In genomic region chr5:111553889-111554288, GRCh38 we compare ENCODE assay signal across 2 cellular contexts.
A peak's percentile ranks its signal among the peaks of the same experiment; 100 is the strongest.
TF ChIP-seq lines count a peak whose summit lies in the region.

No MANE protein-coding gene starts in this region.

TF ChIP-seq in K562, 482 proteins besides CTCF, POLR2A, EP300 and RAD21:
- TF ChIP-seq CREM (IDR thresholded peaks at IDR 0.05; ENCODE audit: low read depth) (no peak), WHSC1 (IDR thresholded peaks at IDR 0.05; ENCODE audit: low read length) (no peak), SIN3B (IDR thresholded peaks at IDR 0.05; ENCODE audit: low read depth) (no peak), TAF7 (tag; IDR thresholded peaks at IDR 0.05) (no peak), POLR2AphosphoS5 (IDR thresholded peaks at IDR 0.05; ENCODE audit: control insufficient read depth, insufficient read depth, low read depth, low read length) (no peak), MLLT1 (IDR thresholded peaks at IDR 0.05) (no peak), TCFL5 (CRISPR knock-in tag; conservative IDR thresholded peaks at IDR 0.05) (no peak), CBX8 (IDR thresholded peaks at IDR 0.05; ENCODE audit: borderline replicate concordance, extremely low read depth, low read depth, low read length, poor library complexity, severe bottlenecking) (no peak), CEBPG (CRISPR knock-in tag; IDR thresholded peaks at IDR 0.05) (no peak), CEBPG (tag; conservative IDR thresholded peaks at IDR 0.05 in 1 of 2, IDR thresholded peaks at IDR 0.05 in 1 of 2) (peak in 1 of 2 experiments; percentile 39; a peak in 1 of 4 replicates), FOXP4 (CRISPR knock-in tag; IDR thresholded peaks at IDR 0.05; ENCODE audit: borderline replicate concordance) (no peak), CEBPB (tag; IDR thresholded peaks at IDR 0.05) (peak; percentile 15; the same call in 1 of the 2 replicates)
- TF ChIP-seq, protein P1, sequence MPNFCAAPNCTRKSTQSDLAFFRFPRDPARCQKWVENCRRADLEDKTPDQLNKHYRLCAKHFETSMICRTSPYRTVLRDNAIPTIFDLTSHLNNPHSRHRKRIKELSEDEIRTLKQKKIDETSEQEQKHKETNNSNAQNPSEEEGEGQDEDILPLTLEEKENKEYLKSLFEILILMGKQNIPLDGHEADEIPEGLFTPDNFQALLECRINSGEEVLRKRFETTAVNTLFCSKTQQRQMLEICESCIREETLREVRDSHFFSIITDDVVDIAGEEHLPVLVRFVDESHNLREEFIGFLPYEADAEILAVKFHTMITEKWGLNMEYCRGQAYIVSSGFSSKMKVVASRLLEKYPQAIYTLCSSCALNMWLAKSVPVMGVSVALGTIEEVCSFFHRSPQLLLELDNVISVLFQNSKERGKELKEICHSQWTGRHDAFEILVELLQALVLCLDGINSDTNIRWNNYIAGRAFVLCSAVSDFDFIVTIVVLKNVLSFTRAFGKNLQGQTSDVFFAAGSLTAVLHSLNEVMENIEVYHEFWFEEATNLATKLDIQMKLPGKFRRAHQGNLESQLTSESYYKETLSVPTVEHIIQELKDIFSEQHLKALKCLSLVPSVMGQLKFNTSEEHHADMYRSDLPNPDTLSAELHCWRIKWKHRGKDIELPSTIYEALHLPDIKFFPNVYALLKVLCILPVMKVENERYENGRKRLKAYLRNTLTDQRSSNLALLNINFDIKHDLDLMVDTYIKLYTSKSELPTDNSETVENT (CRISPR knock-in tag; IDR thresholded peaks at IDR 0.05) = no peak
- TF ChIP-seq, protein P2, sequence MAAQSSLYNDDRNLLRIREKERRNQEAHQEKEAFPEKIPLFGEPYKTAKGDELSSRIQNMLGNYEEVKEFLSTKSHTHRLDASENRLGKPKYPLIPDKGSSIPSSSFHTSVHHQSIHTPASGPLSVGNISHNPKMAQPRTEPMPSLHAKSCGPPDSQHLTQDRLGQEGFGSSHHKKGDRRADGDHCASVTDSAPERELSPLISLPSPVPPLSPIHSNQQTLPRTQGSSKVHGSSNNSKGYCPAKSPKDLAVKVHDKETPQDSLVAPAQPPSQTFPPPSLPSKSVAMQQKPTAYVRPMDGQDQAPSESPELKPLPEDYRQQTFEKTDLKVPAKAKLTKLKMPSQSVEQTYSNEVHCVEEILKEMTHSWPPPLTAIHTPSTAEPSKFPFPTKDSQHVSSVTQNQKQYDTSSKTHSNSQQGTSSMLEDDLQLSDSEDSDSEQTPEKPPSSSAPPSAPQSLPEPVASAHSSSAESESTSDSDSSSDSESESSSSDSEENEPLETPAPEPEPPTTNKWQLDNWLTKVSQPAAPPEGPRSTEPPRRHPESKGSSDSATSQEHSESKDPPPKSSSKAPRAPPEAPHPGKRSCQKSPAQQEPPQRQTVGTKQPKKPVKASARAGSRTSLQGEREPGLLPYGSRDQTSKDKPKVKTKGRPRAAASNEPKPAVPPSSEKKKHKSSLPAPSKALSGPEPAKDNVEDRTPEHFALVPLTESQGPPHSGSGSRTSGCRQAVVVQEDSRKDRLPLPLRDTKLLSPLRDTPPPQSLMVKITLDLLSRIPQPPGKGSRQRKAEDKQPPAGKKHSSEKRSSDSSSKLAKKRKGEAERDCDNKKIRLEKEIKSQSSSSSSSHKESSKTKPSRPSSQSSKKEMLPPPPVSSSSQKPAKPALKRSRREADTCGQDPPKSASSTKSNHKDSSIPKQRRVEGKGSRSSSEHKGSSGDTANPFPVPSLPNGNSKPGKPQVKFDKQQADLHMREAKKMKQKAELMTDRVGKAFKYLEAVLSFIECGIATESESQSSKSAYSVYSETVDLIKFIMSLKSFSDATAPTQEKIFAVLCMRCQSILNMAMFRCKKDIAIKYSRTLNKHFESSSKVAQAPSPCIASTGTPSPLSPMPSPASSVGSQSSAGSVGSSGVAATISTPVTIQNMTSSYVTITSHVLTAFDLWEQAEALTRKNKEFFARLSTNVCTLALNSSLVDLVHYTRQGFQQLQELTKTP (IDR thresholded peaks at IDR 0.05; ENCODE audit: low read depth in 1 of 2, partially characterized antibody in 2 of 2) = no peak
TF ChIP-seq in K562: peak in this region for 2.

TF ChIP-seq in endothelial cell of umbilical vein, 7 proteins besides CTCF, POLR2A, EP300 and RAD21:
- TF ChIP-seq JUN (IDR thresholded peaks at IDR 0.05; ENCODE audit: borderline replicate concordance, insufficient read depth, insufficient read length, low read depth) = peak; percentile 33
- no peak for TF ChIP-seq POLR2AphosphoS5 (IDR thresholded peaks at IDR 0.05; ENCODE audit: insufficient read depth, low read depth, low read length)
- TF ChIP-seq MAX (IDR thresholded peaks at IDR 0.05; ENCODE audit: insufficient read depth, insufficient read length) = no peak
